In the genomic region with DNA sequence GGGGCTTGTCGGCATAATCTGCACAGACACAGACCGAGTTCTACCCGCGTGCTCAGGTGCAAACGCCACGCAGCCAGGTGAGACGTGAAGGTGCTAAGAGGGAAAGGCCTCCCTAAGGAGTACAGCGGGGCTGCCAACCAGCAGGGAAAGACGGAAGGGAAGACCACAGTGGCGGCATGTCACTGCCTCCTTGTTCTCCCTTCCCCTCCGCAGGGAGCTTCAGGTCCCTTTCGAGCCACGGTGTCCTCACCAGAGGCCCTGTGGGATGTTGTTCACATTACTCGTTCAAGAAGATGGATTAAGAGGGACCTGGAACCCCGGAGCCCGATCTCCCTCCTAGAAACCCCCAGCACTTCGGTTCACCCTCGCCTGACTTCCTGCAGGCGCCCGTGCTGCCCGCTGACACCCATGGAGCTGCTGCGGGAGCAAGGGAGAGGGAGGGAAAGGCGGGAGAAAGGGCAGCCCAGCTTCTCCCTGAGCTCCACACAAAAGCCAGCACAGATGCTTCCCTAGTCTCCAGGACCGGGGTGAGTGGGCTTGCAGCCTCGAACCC, we compare ENCODE assay signal across 8 cellular contexts. TPM values are rescaled to one million over a fixed set of nuclear protein-coding genes. Genes with fewer than 3 reads are reported as not detected.
A peak's percentile ranks its signal among the peaks of the same experiment; 100 is the strongest.
DNase-seq lines count a peak whose midpoint lies in the region; ATAC-seq, FAIRE-seq and TF ChIP-seq lines count a peak whose summit lies in the region.

No MANE protein-coding gene starts in this region.

- BruUV-seq in GM12878 (replicated peaks; lab: Mats Ljungman, UMichigan), result no TSS peak

- no peak for TF ChIP-seq POLR2A in GM12878 (IDR thresholded peaks at IDR 0.05; ENCODE audit: low read depth, low read length)
- no peak for TF ChIP-seq POLR2A in spleen (IDR thresholded peaks at IDR 0.05)

- no peak for TF ChIP-seq EP300 in GM12878 (IDR thresholded peaks at IDR 0.05; ENCODE audit: borderline replicate concordance in 1 of 2, control insufficient read depth in 1 of 2, low read depth in 2 of 2, low read length in 2 of 2)

- peaks cover 16 to 29% of the 10 kb centered on the region in 2 donors for H3K4me1 Mint-ChIP-seq in immature natural killer cell

- no peak for FAIRE-seq in GM12878 (lab: Jason Lieb, UNC)

- H3K36me3 ChIP-seq in MG63, result peaks cover 89% of the 10 kb centered on the region
- H3K36me3 ChIP-seq in GM12878 (ENCODE audit: control insufficient read depth in 2 of 2, insufficient read depth in 2 of 2, low read length in 1 of 2), result peaks cover 12 to 27% of the 10 kb centered on the region in 2 experiments; a peak in 3 of 4 replicates
- peaks cover 0 to 52% (median 42%) of the 10 kb centered on the region in 6 donors for H3K36me3 ChIP-seq in spleen

- H3K9me3 Mint-ChIP-seq in immature natural killer cell, result no peaks in the 10 kb centered on the region

- peak overlapping the region; percentile 98 for H3K9ac ChIP-seq in GM12878 (ENCODE audit: control insufficient read depth, insufficient read depth, low read length)

- H3K27ac ChIP-seq in GM12878 (ENCODE audit: control insufficient read depth, insufficient read depth) (peak overlapping the region; percentile 88), spleen (peak overlapping the region; percentile 72 to 95 (median 91))

- POLR2A ChIA-PET in GM12878 (lab: Charles Lee), result no interaction called here

- no peak for TF ChIP-seq CTCF in GM12878 (IDR thresholded peaks at IDR 0.05 in 2 of 3, conservative IDR thresholded peaks at IDR 0.05 in 1 of 3; ENCODE audit: control insufficient read depth in 2 of 3, extremely low read depth in 1 of 3, insufficient read depth in 1 of 3, low read depth in 3 of 3, low read length in 3 of 3)
- no peak for TF ChIP-seq CTCF in spleen (IDR thresholded peaks at IDR 0.05 in 8 of 11, conservative IDR thresholded peaks at IDR 0.05 in 3 of 11)

- RAD21 ChIA-PET in GM12878 (lab: Charles Lee; ENCODE audit: unreplicated experiment), result interaction anchor here (1.6 to 2.9 kb wide), 2 partner anchors 11 to 445 kb away, joined by 4 to 12 read pairs; no protein-coding TSS in a partner anchor

- TF ChIP-seq RAD21 in GM12878 (IDR thresholded peaks at IDR 0.05; ENCODE audit: insufficient read depth, low read depth, low read length), result no peak

- in situ Hi-C loops in GM12878 (cut with MboI), result no loop called here

- H3K27me3 ChIP-seq in MG63, result no peaks in the 10 kb centered on the region
- H3K27me3 ChIP-seq in GM12878 (replicated peaks in 1 of 2; ENCODE audit: control insufficient read depth in 2 of 2, insufficient read depth in 2 of 2, low read length in 1 of 2), result no peaks in the 10 kb centered on the region
- H3K27me3 ChIP-seq in spleen (replicated peaks in 1 of 7), result no peaks in the 10 kb centered on the region

- DNase-seq in AG08396 (ENCODE audit: low spot score) (peak; percentile 77), MG63 (no peak), GM12878 (ENCODE audit: low read depth, low spot score) (no peak), immature natural killer cell (peak in 1 of 3 donors; percentile 5), spleen (no peak), GF-D8 (lab: John Stamatoyannopoulos, UW) (no peak)

- peak overlapping the region; percentile 99 for H3K4me3 ChIP-seq in MG63
- H3K4me3 ChIP-seq in GM12878, result peak overlapping the region; percentile 97
- H3K4me3 ChIP-seq in spleen, result peak overlapping the region; percentile 70 to 94 (median 81)

- peaks cover 45% of the 10 kb centered on the region for H3K79me2 ChIP-seq in GM12878 (ENCODE audit: control insufficient read depth, insufficient read depth, low read length)

- intact Hi-C loops in GM12878 (cut with micrococcal nuclease; ENCODE audit: unreplicated experiment), result loop anchor here (5.0 kb wide), 1 partner anchor 575 kb away; no protein-coding TSS in a partner anchor
- intact Hi-C loops in spleen (cut with DNase I; ENCODE audit: low total_unique reads), result no loop called here

- WGBS in GM12878 (ENCODE audit: insufficient coverage, insufficient replicate concordance, low lambda C conversion rate, missing lambda C conversion rate), result 7% methylated on average over 25 of the region's 25 CpGs
- 10 to 23% (median 18%) methylated on average over 25 of the region's 25 CpGs for WGBS in spleen, 5 donors

- peak overlapping the region; percentile 60 to 91 (median 78) for H3K27ac Mint-ChIP-seq in immature natural killer cell

- no peaks in the 10 kb centered on the region for H4K20me1 ChIP-seq in GM12878 (ENCODE audit: control insufficient read depth, insufficient read depth)

- peak overlapping the region; percentile 83 for H2AFZ ChIP-seq in GM12878 (ENCODE audit: control insufficient read depth, low read depth, low read length)

- SMC1A ChIA-PET in GM12878 (lab: Charles Lee; ENCODE audit: uncharacterized antibody, unreplicated experiment), result interaction anchor here (1.1 to 2.2 kb wide), 2 partner anchors 11 to 248 kb away, joined by 3 to 8 read pairs; no protein-coding TSS in a partner anchor

- H3K4me1 ChIP-seq in GM12878 (ENCODE audit: control insufficient read depth, insufficient read depth, low read length), result peaks cover 14% of the 10 kb centered on the region
- peaks cover 15 to 37% (median 27%) of the 10 kb centered on the region in 6 donors for H3K4me1 ChIP-seq in spleen

- H3K36me3 Mint-ChIP-seq in immature natural killer cell, result peaks cover 10 to 20% (median 18%) of the 10 kb centered on the region in 3 donors

- peak overlapping the region; percentile 86 for H3K4me2 ChIP-seq in GM12878 (ENCODE audit: control insufficient read depth, insufficient read depth)

- no peaks in the 10 kb centered on the region for H3K9me3 ChIP-seq in MG63
- H3K9me3 ChIP-seq in GM12878 (replicated peaks; ENCODE audit: control insufficient read depth, insufficient read depth, low read length), result no peaks in the 10 kb centered on the region
- no peaks in the 10 kb centered on the region for H3K9me3 ChIP-seq in spleen

- CTCF ChIA-PET in GM12878 (lab: Yijun Ruan, JAX), result interaction anchor here (1.6 to 1.9 kb wide), 2 partner anchors 9 to 11 kb away, joined by 4 to 8 read pairs; no protein-coding TSS in a partner anchor

- H3K27me3 Mint-ChIP-seq in immature natural killer cell (ENCODE audit: low read depth in 3 of 3), result peaks cover 0 to 4% (median 4%) of the 10 kb centered on the region in 3 donors

- H3K4me3 Mint-ChIP-seq in immature natural killer cell, result peak overlapping the region; percentile 81 to 88 (median 85)

- ATAC-seq in GM18907 (IDR thresholded peaks at IDR 0.05; ENCODE audit: unreplicated experiment), result peak; percentile 8
- ATAC-seq in GM12878, result peak; percentile 28
- ATAC-seq in GM21717 (IDR thresholded peaks at IDR 0.05; ENCODE audit: unreplicated experiment), result no peak

RNA-seq across cellular contexts. Expression of a gene that starts 0.7 kb away (rescaled TPM):
- total RNA-seq in MG63 (2014; rRNA removed; shearing (Covaris generic); ENCODE audit: low replicate concordance), result 15.8 and 27.5 TPM in 2 replicates
- total RNA-seq in GM12878 (2013; cell fraction: nucleolus; rRNA removed), result 134 and 146 TPM in 2 replicates
- 41.5 and 41.9 TPM in 2 replicates for total RNA-seq in GM12878 (2014; rRNA removed)
- total RNA-seq in GM12878 (2014; rRNA removed; fragmentation: Illumina TruSeq; extraction: Trizol), result 27.8 and 28.9 TPM in 2 replicates
- 44.5 and 48.6 TPM in 2 replicates for total RNA-seq in GM12878 (2021)
- 19.5 TPM for polyA plus RNA-seq in GM12878 (2011; ENCODE audit: low read depth)
- polyA plus RNA-seq in GM12878 (2011; rRNA removed), result 9.6 and 13.1 TPM in 2 replicates
- polyA plus RNA-seq in GM12878 (2011; cell fraction: cytosol; rRNA removed), result 14.2 and 15.7 TPM in 2 replicates
- polyA plus RNA-seq in GM12878 (2011; cell fraction: nucleus; rRNA removed), result 99.1 and 133 TPM in 2 replicates
- 28.2 and 28.8 TPM in 2 replicates for polyA plus RNA-seq in GM12878 (2012)
- 35.9 and 37.5 TPM in 2 replicates for polyA plus RNA-seq in GM12878 (2014; fragmentation: Illumina TruSeq; extraction: Trizol)
- polyA plus RNA-seq in GM12878 (2014; fragmentation: Nextera tagmentation; extraction: Ambion mirVana), result 1 to 10 TPM; 2.0 to 4.7 TPM
- 40.7 and 46.2 TPM in 2 replicates for polyA plus RNA-seq in GM12878 (2014; rRNA removed)
- 10 to 100 TPM; 29.1 to 35.7 TPM for polyA plus RNA-seq in GM12878 (2016; fragmentation: Nextera tagmentation; extraction: Ambion mirVana)
- polyA minus RNA-seq in GM12878 (2011; rRNA and poly(A)+ RNA removed), result 20.3 and 22.2 TPM in 2 replicates
- polyA minus RNA-seq in GM12878 (2011; cell fraction: cytosol; rRNA and poly(A)+ RNA removed), result 7.1 and 7.3 TPM in 2 replicates
- polyA minus RNA-seq in GM12878 (2011; cell fraction: nucleus; rRNA and poly(A)+ RNA removed), result 33.6 and 52.0 TPM in 2 replicates
- polyA plus RNA-seq in immature natural killer cell, result 10 to 100 TPM in 2 of 3 donors, 1 to 10 TPM in 1; 7.5 to 16.6 (median 16.4) TPM
- 10 to 100 TPM; 32.2 to 82.9 (median 39.7) TPM for total RNA-seq in spleen
- polyA plus RNA-seq in spleen, result 10 to 100 TPM; 26.5 to 54.5 (median 38.6) TPM

RNA-seq across cellular contexts. Expression of a gene that starts 0.8 kb away (rescaled TPM):
- 73.4 and 82.0 TPM in 2 replicates for total RNA-seq in MG63 (2014; rRNA removed; shearing (Covaris generic); ENCODE audit: low replicate concordance)
- total RNA-seq in GM12878 (2013; cell fraction: nucleolus; rRNA removed), result 11.4 and 15.2 TPM in 2 replicates
- total RNA-seq in GM12878 (2014; rRNA removed) (32.9 and 33.0 TPM in 2 replicates), GM12878 (2014; rRNA removed; fragmentation: Illumina TruSeq; extraction: Trizol) (23.9 and 25.0 TPM in 2 replicates), GM12878 (2021) (21.9 and 27.9 TPM in 2 replicates), spleen (1 to 10 TPM; 1.0 to 5.4 (median 2.1) TPM)
- polyA plus RNA-seq in GM12878 (2011; ENCODE audit: low read depth), result 7.7 TPM
- polyA plus RNA-seq in GM12878 (2011; rRNA removed) (37.6 and 40.8 TPM in 2 replicates), GM12878 (2014; fragmentation: Illumina TruSeq; extraction: Trizol) (31.6 and 32.5 TPM in 2 replicates), GM12878 (2014; fragmentation: Nextera tagmentation; extraction: Ambion mirVana) (10 to 100 TPM; 15.1 to 20.5 TPM), GM12878 (2014; rRNA removed) (32.7 and 36.4 TPM in 2 replicates), GM12878 (2016; fragmentation: Nextera tagmentation; extraction: Ambion mirVana) (10 to 100 TPM; 62.3 to 64.9 TPM), immature natural killer cell (1 to 10 TPM in 1 of 3 donors, under 1 TPM in 2; 0.41 to 2.1 (median 0.72) TPM), spleen (1 to 10 TPM; 1.2 to 3.4 (median 2.6) TPM)
- polyA plus RNA-seq in GM12878 (2011; cell fraction: cytosol; rRNA removed), result 22.8 and 25.4 TPM in 2 replicates
- polyA plus RNA-seq in GM12878 (2011; cell fraction: nucleus; rRNA removed), result 33.0 and 37.2 TPM in 2 replicates
- 9.8 and 10.6 TPM in 2 replicates for polyA plus RNA-seq in GM12878 (2012)
- polyA minus RNA-seq in GM12878 (2011; rRNA and poly(A)+ RNA removed), result 17.2 and 23.7 TPM in 2 replicates
- polyA minus RNA-seq in GM12878 (2011; cell fraction: cytosol; rRNA and poly(A)+ RNA removed), result 10.9 and 16.4 TPM in 2 replicates
- polyA minus RNA-seq in GM12878 (2011; cell fraction: nucleus; rRNA and poly(A)+ RNA removed), result 6.8 and 9.8 TPM in 2 replicates

RNA-seq across cellular contexts. Expression of a gene that starts 41.1 kb away (rescaled TPM):
- 0.56 TPM in 1 of 2 replicates, not detected in the other for total RNA-seq in MG63 (2014; rRNA removed; shearing (Covaris generic); ENCODE audit: low replicate concordance)
- total RNA-seq in GM12878 (2013; cell fraction: nucleolus; rRNA removed), result 17.0 and 18.9 TPM in 2 replicates
- total RNA-seq in GM12878 (2014; rRNA removed) (0.11 and 0.60 TPM in 2 replicates), GM12878 (2014; rRNA removed; fragmentation: Illumina TruSeq; extraction: Trizol) (0.13 and 0.23 TPM in 2 replicates), GM12878 (2021) (0.61 and 1.4 TPM in 2 replicates), spleen (10 to 100 TPM in 4 of 7 donors, 1 to 10 TPM in 3; 1.3 to 75.0 (median 10.5) TPM)
- 1.1 TPM for polyA plus RNA-seq in GM12878 (2011; ENCODE audit: low read depth)
- polyA plus RNA-seq in GM12878 (2011; rRNA removed) (0.14 and 0.35 TPM in 2 replicates), GM12878 (2014; fragmentation: Illumina TruSeq; extraction: Trizol) (0.13 and 1.3 TPM in 2 replicates), GM12878 (2014; fragmentation: Nextera tagmentation; extraction: Ambion mirVana) (under 1 TPM; 0.04 to 0.19 TPM), GM12878 (2014; rRNA removed) (0.32 and 0.55 TPM in 2 replicates), GM12878 (2016; fragmentation: Nextera tagmentation; extraction: Ambion mirVana) (under 1 TPM; 0.28 to 0.43 TPM), immature natural killer cell (not detected), spleen (1 to 10 TPM; 1.9 to 2.8 (median 2.1) TPM)
- 0.75 and 0.90 TPM in 2 replicates for polyA plus RNA-seq in GM12878 (2011; cell fraction: cytosol; rRNA removed)
- polyA plus RNA-seq in GM12878 (2011; cell fraction: nucleus; rRNA removed), result 10.7 and 12.7 TPM in 2 replicates
- polyA plus RNA-seq in GM12878 (2012), result 1.2 and 2.1 TPM in 2 replicates
- polyA minus RNA-seq in GM12878 (2011; rRNA and poly(A)+ RNA removed), result 0.51 and 1.4 TPM in 2 replicates
- polyA minus RNA-seq in GM12878 (2011; cell fraction: cytosol; rRNA and poly(A)+ RNA removed), result 0.62 TPM in 1 of 2 replicates, not detected in the other
- 3.2 and 3.3 TPM in 2 replicates for polyA minus RNA-seq in GM12878 (2011; cell fraction: nucleus; rRNA and poly(A)+ RNA removed)
